ENCODE assay signal across 37 cellular contexts in genomic region chr6:148199584-148199983, GRCh38.
"Had no signal": no experiment of that assay in that cellular context is flagged by ENCODE, and none has a peak within 500 bp of the region (broad histone marks: within the 10 kb centered on the region; RNA-seq: fewer than 3 reads in every experiment).

No MANE protein-coding gene starts in this region.

- H3K27ac ChIP-seq: adrenal gland, body of pancreas, brain microvascular endothelial cell, breast epithelium, VCaP had no signal

- FAIRE-seq: astrocyte, TTC549 had no signal

- H3K9me3 Mint-ChIP-seq: activated CD4-positive, alpha-beta memory T cell treated with anti-CD3 and anti-CD28 coated beads for 36 hours; activated naive CD4-positive, alpha-beta T cell treated with anti-CD3 and anti-CD28 coated beads for 36 hours had no signal

- DNase-seq: activated B cell treated with CpG ODN at 0.5 μM for 24 hours; activated CD4-positive, alpha-beta T cell treated with anti-CD3 and anti-CD28 coated beads for 4 hours; activated CD4-positive, alpha-beta T cell treated with anti-CD3 and anti-CD28 coated beads, Interleukin-2, amount 10 ng/mL, durations not matched to agents 24 days and 14 days; activated CD4-positive, alpha-beta T cell treated with anti-CD3 and anti-CD28 coated beads, Interleukin-2, amount 50 U/mL, for 1 hour; activated CD4-positive, alpha-beta T cell treated with anti-CD3 and anti-CD28 coated beads, Interleukin-2, amount 50 U/mL, for 4 hours; activated CD4-positive, CD25-positive, alpha-beta regulatory T cell treated with anti-CD3 and anti-CD28 coated beads, Interleukin-2, amount 50 U/mL, for 72 hours; activated CD8-positive, alpha-beta memory T cell treated with anti-CD3 and anti-CD28 coated beads, Interleukin-2, amount 50 U/mL, for 4 hours; activated effector memory CD4-positive, alpha-beta T cell treated with anti-CD3 and anti-CD28 coated beads, Interleukin-2, amount 50 U/mL, for 16 hours; activated gamma-delta T cell treated with Interleukin-2 at 50 U/mL for 16 hours; activated naive CD4-positive, alpha-beta T cell; activated naive CD4-positive, alpha-beta T cell treated with anti-CD3 and anti-CD28 coated beads, Interleukin-2, amount 50 U/mL, for 16 hours; activated naive CD8-positive, alpha-beta T cell treated with anti-CD3 and anti-CD28 coated beads for 36 hours; activated T-cell treated with anti-CD3 and anti-CD28 coated beads for 4 hours; activated T-cell treated with anti-CD3 and anti-CD28 coated beads, Interleukin-2, amount 50 U/mL, for 1 hour; activated T-cell treated with anti-CD3 and anti-CD28 coated beads, Interleukin-2, amount 50 U/mL, for 4 hours; amniotic stem cell; aorta; brain microvascular endothelial cell; central memory CD4-positive, alpha-beta T cell; T-helper 1 cell; T-helper 2 cell; T-helper 9 cell had no signal

- H3K36me3 ChIP-seq: adrenal gland, brain microvascular endothelial cell, breast epithelium had no signal

- H3K4me3 Mint-ChIP-seq: activated B cell treated with CpG ODN at 0.5 μM for 24 hours; activated CD4-positive, alpha-beta memory T cell treated with anti-CD3 and anti-CD28 coated beads for 36 hours; activated CD4-positive, alpha-beta T cell treated with anti-CD3 and anti-CD28 coated beads, Interleukin-2, amount 10 ng/mL, durations not matched to agents 24 days and 14 days; activated CD8-positive, alpha-beta T cell treated with anti-CD3 and anti-CD28 coated beads for 36 hours; activated naive CD4-positive, alpha-beta T cell treated with anti-CD3 and anti-CD28 coated beads for 36 hours; activated naive CD8-positive, alpha-beta T cell treated with anti-CD3 and anti-CD28 coated beads for 36 hours; activated T-cell treated with anti-CD3 and anti-CD28 coated beads, Interleukin-2, amount 50 U/mL, for 4 hours; activated T-cell treated with anti-CD3 and anti-CD28 coated beads, Interleukin-2, amount 50 U/mL, for 72 hours; activated T-helper 1 cell treated with anti-CD3 and anti-CD28 coated beads, Interleukin-12 subunit alpha, Interleukin-12 subunit beta, Interleukin-2, Interleukin-4 antibody, amounts not matched to agents 30 ng/mL and 10 ng/mL and 1 ng/mL, durations not matched to agents 14 hours and 24 hours and 36 hours; activated T-helper 17 cell treated with anti-CD3 and anti-CD28 coated beads, Interleukin-2, amount 50 U/mL, for 72 hours; T-helper 1 cell treated with Interleukin-12 subunit alpha and Interleukin-12 subunit beta and Interleukin-4 antibody, amounts not matched to agents 30 μg/mL and 1 μg/mL, for 36 hours; T-helper 2 cell treated with Interferon-gamma antibody and Interleukin-4, amounts not matched to agents 5 μg/mL and 100 μg/mL, for 36 hours had no signal

- H3K9me3 ChIP-seq: adrenal gland, body of pancreas, breast epithelium had no signal

- ATAC-seq: activated CD8-positive, alpha-beta T cell treated with anti-CD3 and anti-CD28 coated beads for 36 hours; activated naive CD4-positive, alpha-beta T cell treated with anti-CD3 and anti-CD28 coated beads, Interleukin-2, amount 50 U/mL, for 72 hours; activated T-cell treated with anti-CD3 and anti-CD28 coated beads, Interleukin-2, amount 50 U/mL, for 4 hours; activated T-cell treated with anti-CD3 and anti-CD28 coated beads, Interleukin-2, amount 50 U/mL, for 72 hours; activated T-helper 17 cell treated with anti-CD3 and anti-CD28 coated beads, Interleukin-2, amount 50 U/mL, for 72 hours had no signal

- H3K4me1 ChIP-seq: breast epithelium had no signal

- H3K27me3 ChIP-seq: adrenal gland, body of pancreas, brain microvascular endothelial cell, breast epithelium had no signal

- H3K27ac Mint-ChIP-seq: activated B cell treated with CpG ODN at 0.5 μM for 24 hours; activated CD4-positive, alpha-beta memory T cell treated with anti-CD3 and anti-CD28 coated beads for 36 hours; activated CD4-positive, alpha-beta T cell treated with anti-CD3 and anti-CD28 coated beads, Interleukin-2, amount 10 ng/mL, durations not matched to agents 24 days and 14 days; activated CD8-positive, alpha-beta T cell treated with anti-CD3 and anti-CD28 coated beads for 36 hours; activated naive CD4-positive, alpha-beta T cell treated with anti-CD3 and anti-CD28 coated beads for 36 hours; activated naive CD4-positive, alpha-beta T cell treated with anti-CD3 and anti-CD28 coated beads, Interleukin-2, amount 50 U/mL, for 72 hours; activated naive CD8-positive, alpha-beta T cell treated with anti-CD3 and anti-CD28 coated beads for 36 hours; activated T-cell treated with anti-CD3 and anti-CD28 coated beads, Interleukin-2, amount 50 U/mL, for 72 hours; activated T-helper 1 cell treated with anti-CD3 and anti-CD28 coated beads, Interleukin-12 subunit alpha, Interleukin-12 subunit beta, Interleukin-2, Interleukin-4 antibody, amounts not matched to agents 30 ng/mL and 10 ng/mL and 1 ng/mL, durations not matched to agents 14 hours and 24 hours and 36 hours; activated T-helper 17 cell treated with anti-CD3 and anti-CD28 coated beads, Interleukin-2, amount 50 U/mL, for 72 hours; T-helper 1 cell treated with Interleukin-12 subunit alpha and Interleukin-12 subunit beta and Interleukin-4 antibody, amounts not matched to agents 30 μg/mL and 1 μg/mL, for 36 hours; T-helper 2 cell treated with Interferon-gamma antibody and Interleukin-4, amounts not matched to agents 5 μg/mL and 100 μg/mL, for 36 hours had no signal

- H3K4me3 ChIP-seq: adrenal gland, body of pancreas had no signal
